ENCODE assay signal across 8 cellular contexts in genomic region chr3:127822836-127823589, GRCh38. TPM values are rescaled to one million over a fixed set of nuclear protein-coding genes. Genes with fewer than 3 reads are reported as not detected.
DNase-seq lines count a peak whose midpoint lies in the region; ATAC-seq and TF ChIP-seq lines count a peak whose summit lies in the region.

No MANE protein-coding gene starts in this region.

- H3K79me2 ChIP-seq in PC-9 (ENCODE audit: low read depth) = 0 out of 2 replicates have a peak, but pooled peaks cover 4% of the 10 kb centered on the region

- peaks cover 51% of the 10 kb centered on the region for H3F3A ChIP-seq in PC-9 (ENCODE audit: insufficient read depth, low read depth)

- H3K4me1 ChIP-seq in PC-9 (replicated peaks; ENCODE audit: insufficient read depth) (peaks cover 42% of the 10 kb centered on the region), ectodermal cell (ENCODE audit: control insufficient read depth, insufficient read depth, low read length) (peaks cover 4% of the 10 kb centered on the region), tibial artery (peaks cover 0 to 34% (median 28%) of the 10 kb centered on the region in 4 donors)

- peak overlapping the region; percentile 85 for H2AFZ ChIP-seq in PC-9

- WGBS in ectodermal cell, 2 experiments = 12 to 15% methylated on average over 98 of the region's 98 CpGs

- POLR2A ChIA-PET in PC-9 (lab: Charles Lee; ENCODE audit: unreplicated experiment) = interaction anchor here (0.6 kb wide), 1 partner anchor 55 kb away, joined by 4 read pairs; no protein-coding TSS in a partner anchor

- H4K20me1 ChIP-seq in PC-9 (ENCODE audit: insufficient read depth) = no peaks in the 10 kb centered on the region

- H3K9me2 ChIP-seq in PC-9 (ENCODE audit: insufficient read depth) = no peaks in the 10 kb centered on the region

- H3K27ac ChIP-seq in PC-9 (peak overlapping the region; percentile 93; the same call in 1 of the 2 replicates), ectodermal cell (ENCODE audit: insufficient read depth, low read depth, low read length, poor library complexity, severe bottlenecking) (no peak overlapping the region), tibial artery (peak overlapping the region; percentile 90 to 93)

- TF ChIP-seq CTCF in PC-9 (conservative IDR thresholded peaks at IDR 0.05) (no peak), tibial artery (IDR thresholded peaks at IDR 0.05) (peak; percentile 47 to 56)

- CTCF ChIA-PET in PC-9 (lab: Charles Lee) = interaction anchor here (0.6 to 0.7 kb wide), 2 partner anchors 56 to 1479 kb away, joined by 4 to 5 read pairs; no protein-coding TSS in a partner anchor

- BruUV-seq in PC-9 (replicated peaks; lab: Mats Ljungman, UMichigan) = no TSS peak

- peaks cover 15% of the 10 kb centered on the region for H3K27me3 Mint-ChIP-seq in memory B cell

- H3K27me3 ChIP-seq in PC-9 (ENCODE audit: insufficient read depth, low read depth) (no peaks in the 10 kb centered on the region), ectodermal cell (ENCODE audit: control insufficient read depth, insufficient read depth, low read length, poor library complexity, severe bottlenecking) (peaks cover 55% of the 10 kb centered on the region), tibial artery (no peaks in the 10 kb centered on the region)

- H3K36me3 ChIP-seq in PC-9 (ENCODE audit: low read depth) = peaks cover 3% of the 10 kb centered on the region; the same call in 1 of the 2 replicates
- H3K36me3 ChIP-seq in ectodermal cell (ENCODE audit: control insufficient read depth, insufficient read depth, low read length) = no peaks in the 10 kb centered on the region
- H3K36me3 ChIP-seq in tibial artery = no peaks in the 10 kb centered on the region

- peaks cover 3% of the 10 kb centered on the region for H3K9me3 Mint-ChIP-seq in memory B cell

- ATAC-seq in GM21717 (IDR thresholded peaks at IDR 0.05; ENCODE audit: unreplicated experiment) = peak; percentile 58
- peak; percentile 62 for ATAC-seq in memory B cell (ENCODE audit: low read depth)

- intact Hi-C loops in PC-9 (cut with micrococcal nuclease; ENCODE audit: unreplicated experiment) = loop anchor here (1.0 kb wide), 1 partner anchor 132 kb away; no protein-coding TSS in a partner anchor
- intact Hi-C loops in tibial artery (cut with DNase I; ENCODE audit: low total_unique reads) = loop anchor here (2.0 to 5.0 kb wide), 2 partner anchors 126 to 134 kb away; no protein-coding TSS in a partner anchor

- peak overlapping the region; percentile 81 for H3K4me2 ChIP-seq in PC-9

- H3K4me3 Mint-ChIP-seq in memory B cell = peak overlapping the region; percentile 92

- DNase-seq in NCI-H1417 (lab: John Stamatoyannopoulos, UW) (peak; percentile 13 to 74 (median 65)), NCI-H1417 treated with DMSO at 0.1 percent for 48 hours (lab: John Stamatoyannopoulos, UW) (no peak), PC-9 (peak in 1 of 2 experiments; percentile 49), memory B cell (ENCODE audit: low spot score in 2 of 2) (peak; percentile 19 to 23), tibial artery (peak; percentile 68 to 89)
- DNase-seq in stimulated activated CD4-positive, alpha-beta T cell treated with anti-CD3 and anti-CD28 coated beads, Interleukin-12 subunit alpha, Interleukin-12 subunit beta, amount 100 ng/mL, for 4 hours = no peak

- peak overlapping the region; percentile 76 for H3K4me3 ChIP-seq in PC-9
- H3K4me3 ChIP-seq in ectodermal cell (ENCODE audit: insufficient read depth, low read depth, low read length) = peak overlapping the region; percentile 51
- peak overlapping the region; percentile 89 to 98 for H3K4me3 ChIP-seq in tibial artery

- peaks cover 16% of the 10 kb centered on the region for H3K4me1 Mint-ChIP-seq in memory B cell

- H3K9me3 ChIP-seq in PC-9 (ENCODE audit: insufficient read depth, low read depth) (peaks cover 7% of the 10 kb centered on the region; the same call in 1 of the 2 replicates), ectodermal cell (ENCODE audit: control insufficient read depth, low read length) (no peaks in the 10 kb centered on the region), tibial artery (peaks cover 0 to 2% (median 0%) of the 10 kb centered on the region in 3 donors)

- peak overlapping the region; percentile 55 for H3K27ac Mint-ChIP-seq in memory B cell

- H3K36me3 Mint-ChIP-seq in memory B cell = no peaks in the 10 kb centered on the region

RNA-seq across cellular contexts. Expression of gene MGLL, which starts 0.7 kb away (rescaled TPM):
- total RNA-seq in PC-9 (2021) = 28.2 and 30.7 TPM in 2 replicates
- polyA plus RNA-seq in ectodermal cell (2013, experiment 1 of 4) = 0.43 TPM
- 0.57 TPM for polyA plus RNA-seq in ectodermal cell (2013, experiment 2 of 4)
- polyA plus RNA-seq in ectodermal cell (2013, experiment 3 of 4) = 0.53 TPM
- polyA plus RNA-seq in ectodermal cell (2013, experiment 4 of 4) = 1.9 TPM

Comparison
In these comparisons a context has a peak if more than half of its experiments do, and no peak if none do; other contexts are left out.
1. DNase-seq: peak in NCI-H1417 (3 of 3), memory B cell (2 of 2) and tibial artery (2 of 2); none in NCI-H1417 treated with DMSO at 0.1 percent for 48 hours (single experiment) and stimulated activated CD4-positive, alpha-beta T cell treated with anti-CD3 and anti-CD28 coated beads, Interleukin-12 subunit alpha, Interleukin-12 subunit beta, amount 100 ng/mL, for 4 hours (single experiment).
2. Peak in every context shown above with its lines, with median percentiles within 50 percentile points of each other: H3K4me3 ChIP-seq.